ENCODE assay signal across 9 cellular contexts in the genomic region with DNA sequence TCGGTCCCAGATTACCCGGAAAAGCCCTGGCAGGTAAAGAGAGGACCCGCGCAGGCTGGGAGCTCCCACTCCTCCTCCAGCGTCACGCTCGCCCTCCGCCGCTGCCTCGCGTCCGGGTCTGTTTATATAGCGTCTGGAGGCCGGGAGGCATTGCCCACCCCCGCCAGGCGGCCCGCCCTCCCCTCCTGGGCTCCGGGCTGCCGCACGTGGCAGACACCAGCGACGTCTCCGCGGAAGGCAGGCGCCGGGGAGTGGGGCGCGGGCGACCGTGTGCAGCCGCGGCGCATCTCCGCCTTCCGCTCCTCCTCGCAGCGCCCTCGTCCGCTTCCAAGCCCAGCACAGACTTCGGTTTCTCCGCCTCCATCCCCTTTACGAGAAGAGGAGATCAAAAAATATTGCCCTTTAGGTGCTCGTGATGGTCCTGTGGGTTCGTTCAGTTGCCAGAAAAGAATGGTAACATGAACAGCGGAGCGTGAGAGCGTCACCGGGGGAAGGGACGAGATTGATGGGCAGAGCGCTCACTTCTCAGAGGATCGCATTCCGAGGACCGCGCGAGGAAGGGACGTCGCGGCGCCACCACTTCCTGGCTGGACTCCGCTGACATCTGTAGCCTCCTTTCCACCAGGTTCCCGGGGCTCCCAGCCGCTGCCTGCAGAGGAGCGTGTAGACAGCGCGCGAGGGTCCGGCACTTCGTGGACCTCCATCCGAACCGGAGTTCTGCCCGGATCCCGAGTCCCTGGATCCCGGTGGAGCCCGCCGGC. TPM values are rescaled to one million over a fixed set of nuclear protein-coding genes. Genes with fewer than 3 reads are reported as not detected.
DNase-seq lines count a peak whose midpoint lies in the region; ATAC-seq lines count a peak whose summit lies in the region.
"Had no signal": no experiment of that assay in that cellular context is flagged by ENCODE, and none has a peak within 500 bp of the region (broad histone marks: within the 10 kb centered on the region; RNA-seq: fewer than 3 reads in every experiment).

A gene (plus strand): TSS at position 210 of the 761 bp plus-strand sequence.

- H3K4me3 ChIP-seq in mesodermal cell (ENCODE audit: extremely low read depth, insufficient read depth, low read length, poor library complexity, severe bottlenecking) = peak within 1 kb of the TSS; percentile 56

- no peaks in the 10 kb centered on the region for H3K9me3 ChIP-seq in mesodermal cell (ENCODE audit: control insufficient read depth, low read length)

- peak; percentile 54 for ATAC-seq in GM19035 (IDR thresholded peaks at IDR 0.05; ENCODE audit: unreplicated experiment)
- ATAC-seq in HG03432 (IDR thresholded peaks at IDR 0.05; ENCODE audit: unreplicated experiment) = peak; percentile 67
- no peak for ATAC-seq in activated CD8-positive, alpha-beta T cell treated with anti-CD3 and anti-CD28 coated beads, Interleukin-2, amount 10 ng/mL, durations not matched to agents 7 days and 5 days

- no peaks in the 10 kb centered on the region for H3K36me3 Mint-ChIP-seq in activated CD8-positive, alpha-beta T cell treated with anti-CD3 and anti-CD28 coated beads, Interleukin-2, amount 10 ng/mL, durations not matched to agents 7 days and 5 days (ENCODE audit: low read depth)

- no peaks in the 10 kb centered on the region for H3K9me3 Mint-ChIP-seq in activated CD8-positive, alpha-beta T cell treated with anti-CD3 and anti-CD28 coated beads, Interleukin-2, amount 10 ng/mL, durations not matched to agents 7 days and 5 days (ENCODE audit: insufficient read depth)

- DNase-seq in cerebellum (ENCODE audit: low spot score) (no peak), 8988T (no peak), RKO (ENCODE audit: low spot score) (no peak), SHP77 treated with DMSO at 0.1 percent for 48 hours (lab: John Stamatoyannopoulos, UW) (no peak)
- no peak for DNase-seq in activated CD8-positive, alpha-beta T cell treated with anti-CD3 and anti-CD28 coated beads, Interleukin-2, amount 10 ng/mL, durations not matched to agents 7 days and 5 days

- no peak within 1 kb of the TSS for H3K27ac ChIP-seq in mesodermal cell (ENCODE audit: low read depth, low read length, severe bottlenecking)

- peaks cover 5% of the 10 kb centered on the region for H3K4me1 ChIP-seq in mesodermal cell (ENCODE audit: control insufficient read depth, insufficient read depth, low read length, poor library complexity, severe bottlenecking)

- H3K4me3 Mint-ChIP-seq in activated CD8-positive, alpha-beta T cell treated with anti-CD3 and anti-CD28 coated beads, Interleukin-2, amount 10 ng/mL, durations not matched to agents 7 days and 5 days = no peak within 1 kb of the TSS
- H3K4me3 Mint-ChIP-seq: natural killer cell treated with Interleukin-12 subunit alpha and Interleukin-12 subunit beta and Interleukin-15 and Interleukin-18, amount 100 ng/mL, for 72 hours had no signal

- CTCF ChIA-PET in activated CD8-positive, alpha-beta T cell treated with anti-CD3 and anti-CD28 coated beads, Interleukin-2, amount 10 ng/mL, durations not matched to agents 7 days and 5 days (lab: Charles Lee) = no interaction called here

- no peak within 1 kb of the TSS for H3K27ac Mint-ChIP-seq in activated CD8-positive, alpha-beta T cell treated with anti-CD3 and anti-CD28 coated beads, Interleukin-2, amount 10 ng/mL, durations not matched to agents 7 days and 5 days
- H3K27ac Mint-ChIP-seq: natural killer cell treated with Interleukin-12 subunit alpha and Interleukin-12 subunit beta and Interleukin-15 and Interleukin-18, amount 100 ng/mL, for 72 hours had no signal

- H3K27me3 Mint-ChIP-seq in activated CD8-positive, alpha-beta T cell treated with anti-CD3 and anti-CD28 coated beads, Interleukin-2, amount 10 ng/mL, durations not matched to agents 7 days and 5 days (ENCODE audit: low read depth) = peaks cover 10% of the 10 kb centered on the region

- no peaks in the 10 kb centered on the region for H3K36me3 ChIP-seq in mesodermal cell (ENCODE audit: control insufficient read depth, insufficient read depth, low read length)

- 1 to 2% methylated on average over 50 to 52 of the region's 75 CpGs for WGBS in mesodermal cell (ENCODE audit: insufficient coverage in 2 of 2), 2 experiments

- POLR2A ChIA-PET in activated CD8-positive, alpha-beta T cell treated with anti-CD3 and anti-CD28 coated beads, Interleukin-2, amount 10 ng/mL, durations not matched to agents 7 days and 5 days (lab: Charles Lee) = no interaction called here

- no peaks in the 10 kb centered on the region for H3K4me1 Mint-ChIP-seq in activated CD8-positive, alpha-beta T cell treated with anti-CD3 and anti-CD28 coated beads, Interleukin-2, amount 10 ng/mL, durations not matched to agents 7 days and 5 days (ENCODE audit: low read depth)

RNA-seq across cellular contexts. Expression of the gene that starts here (rescaled TPM):
- 51.1 TPM for total RNA-seq in cerebellum
- 0.41 TPM for polyA plus RNA-seq in mesodermal cell (2013, experiment 1 of 2)
- polyA plus RNA-seq in mesodermal cell (2013, experiment 2 of 2) = 0.30 TPM
- total RNA-seq in activated CD8-positive, alpha-beta T cell treated with anti-CD3 and anti-CD28 coated beads, Interleukin-2, amount 10 ng/mL, durations not matched to agents 7 days and 5 days = not detected
- total RNA-seq: natural killer cell treated with Interleukin-12 subunit alpha and Interleukin-12 subunit beta and Interleukin-15 and Interleukin-18, amount 100 ng/mL, for 72 hours had no signal

Comparison
In these comparisons a context has a peak if more than half of its experiments do, and no peak if none do; other contexts are left out.
1. RNA of the gene that starts here (total RNA-seq): 51.1 TPM in cerebellum (single experiment); not detected in activated CD8-positive, alpha-beta T cell treated with anti-CD3 and anti-CD28 coated beads, Interleukin-2, amount 10 ng/mL, durations not matched to agents 7 days and 5 days; every median in the first group is over 10 times any median in the second.